In the genomic region with DNA sequence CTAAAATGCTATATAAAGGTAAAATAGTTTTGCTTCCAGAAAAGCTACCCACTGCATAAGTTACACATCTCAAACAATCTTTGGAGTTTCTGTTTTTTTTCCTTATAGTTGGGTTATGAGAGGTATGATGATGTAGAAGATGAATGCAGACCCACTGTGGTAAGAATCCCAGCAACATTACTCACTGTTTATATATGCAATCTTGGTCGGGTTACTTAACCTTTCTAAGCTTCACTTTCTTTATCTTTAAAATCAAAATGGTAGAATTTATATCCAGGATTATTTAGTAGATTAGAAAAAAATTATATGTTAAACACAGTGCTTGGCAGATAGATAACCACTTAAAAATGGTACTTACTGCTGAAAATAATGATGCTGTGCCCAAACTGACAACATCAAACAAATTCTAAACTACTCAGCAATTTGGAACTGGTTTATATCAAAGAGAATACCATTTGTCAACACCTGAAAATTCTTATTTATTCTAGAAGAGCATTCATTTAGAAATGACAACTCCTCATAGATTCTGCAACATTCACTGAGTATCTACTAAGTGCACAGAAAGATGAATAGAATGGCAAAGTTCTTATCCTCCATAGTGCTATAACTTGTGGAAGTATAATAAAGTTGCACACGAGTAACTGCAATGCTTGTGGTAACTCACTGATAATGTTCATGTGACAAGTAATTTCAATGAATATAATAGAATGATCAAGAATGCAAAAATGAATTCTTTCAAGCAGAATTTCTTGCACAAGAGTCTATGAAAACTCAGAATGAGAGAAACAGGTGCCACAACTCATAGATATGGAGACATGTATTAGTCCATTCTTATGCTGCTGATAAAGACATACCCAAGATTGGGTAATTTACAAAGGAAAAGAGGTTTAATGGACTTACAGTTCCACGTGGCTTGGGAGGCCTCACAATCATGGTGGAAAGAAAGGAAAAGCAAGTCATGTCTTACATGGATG, we compare ENCODE assay signal across 17 cellular contexts.
DNase-seq lines count a peak whose midpoint lies in the region; ATAC-seq and TF ChIP-seq lines count a peak whose summit lies in the region.
"Had no signal": no experiment of that assay in that cellular context is flagged by ENCODE, and none has a peak within 500 bp of the region (broad histone marks: within the 10 kb centered on the region; RNA-seq: fewer than 3 reads in every experiment).

No MANE protein-coding gene starts in this region.

- dilution Hi-C loops in IMR-90 (cut with HindIII; ENCODE audit: low sequenced_read_pairs, unreplicated experiment): no loop called here

- H3K9me1 ChIP-seq in IMR-90 (ENCODE audit: insufficient read depth, low read length): no peaks in the 10 kb centered on the region; the same call in none of the 2 replicates

- no peaks in the 10 kb centered on the region for H3K27me3 ChIP-seq in IMR-90 (ENCODE audit: control insufficient read depth, insufficient read depth, low read length)
- H3K27me3 ChIP-seq: hepatocyte, tibial artery had no signal

- no peak overlapping the region; the same call in 1 of the 2 replicates for H3K4ac ChIP-seq in IMR-90 (ENCODE audit: low read depth, low read length)

- H3K27ac ChIP-seq in IMR-90 (ENCODE audit: insufficient read depth, low read length): peak overlapping the region; percentile 33; the same call in 1 of the 2 replicates
- H3K27ac ChIP-seq: coronary artery, hepatocyte, tibial artery had no signal

- no peak for TF ChIP-seq POLR2A in IMR-90 (IDR thresholded peaks at IDR 0.05; ENCODE audit: low read depth, low read length)

- H3K36me3 ChIP-seq in IMR-90 (ENCODE audit: control insufficient read depth, insufficient read depth, low read length): no peaks in the 10 kb centered on the region
- H3K36me3 ChIP-seq: tibial artery had no signal

- H3K9ac ChIP-seq in IMR-90 (ENCODE audit: low read depth, low read length): no peak overlapping the region

- H3K14ac ChIP-seq in IMR-90 (replicated peaks; ENCODE audit: low read depth, low read length): no peak overlapping the region

- H4K8ac ChIP-seq in IMR-90 (ENCODE audit: low read depth in 2 of 2, low read length in 2 of 2): peak overlapping the region in 1 of 2 experiments; percentile 33; a peak in 1 of 4 replicates

- no peak overlapping the region for H2AK9ac ChIP-seq in IMR-90 (replicated peaks; ENCODE audit: low read depth, low read length, poor library complexity)

- H3K56ac ChIP-seq in IMR-90 (ENCODE audit: extremely low read depth, insufficient read depth, low read length): no peak overlapping the region

- DNase-seq in IMR-90 (peak; percentile 88), amniotic stem cell (lab: John Stamatoyannopoulos, UW) (peak; percentile 51), fibroblast of the aortic adventitia (ENCODE audit: low read depth) (peak; percentile 82), GM19238 (ENCODE audit: insufficient read length, low spot score) (no peak), amygdala (lab: John Stamatoyannopoulos, UW) (no peak), NCI-H345 treated with DMSO at 0.1 percent for 48 hours (lab: John Stamatoyannopoulos, UW; ENCODE audit: unreplicated experiment) (no peak)
- DNase-seq: activated effector memory CD4-positive, alpha-beta T cell treated with Interleukin-2 at 50 U/mL for 16 hours; DMS153; Karpas-422; nephron progenitor cell; Right ventricle myocardium superior; tibial artery had no signal

- in situ Hi-C loops in IMR-90 (cut with MboI; ENCODE audit: low sequenced_read_pairs): loop anchor here (10.0 kb wide), 1 partner anchor 90 kb away; no protein-coding TSS in a partner anchor

- peak overlapping the region; percentile 23; the same call in 1 of the 2 replicates for H3K4me2 ChIP-seq in IMR-90 (ENCODE audit: low read depth, low read length)
- H3K4me2 ChIP-seq: hepatocyte had no signal

- no peak overlapping the region; the same call in 1 of the 2 replicates for H4K91ac ChIP-seq in IMR-90 (ENCODE audit: insufficient read depth, low read depth, low read length)

- H3K4me1 ChIP-seq in IMR-90 (ENCODE audit: control insufficient read depth, insufficient read depth, low read length): peaks cover 11% of the 10 kb centered on the region
- H3K4me1 ChIP-seq: tibial artery had no signal

- peak overlapping the region; percentile 49 for H2BK120ac ChIP-seq in IMR-90 (ENCODE audit: low read depth, low read length)

- H2BK15ac ChIP-seq in IMR-90 (ENCODE audit: low read depth, low read length): 0 out of 3 replicates have a peak overlapping the region, but pooled peaks have one; percentile 38

- H2BK5ac ChIP-seq in IMR-90 (ENCODE audit: low read depth, low read length, poor library complexity, severe bottlenecking): peak overlapping the region; percentile 95

- H3K9me3 ChIP-seq in IMR-90 (ENCODE audit: control insufficient read depth, insufficient read depth, low read length): peaks cover 4% of the 10 kb centered on the region

- peak overlapping the region; percentile 67; the same call in 1 of the 2 replicates for H2BK20ac ChIP-seq in IMR-90 (ENCODE audit: low read depth, low read length)

- ATAC-seq in IMR-90 (ENCODE audit: low read depth): peak; percentile 75
- ATAC-seq in GM21717 (IDR thresholded peaks at IDR 0.05; ENCODE audit: unreplicated experiment): no peak
- ATAC-seq: stimulated activated memory B cell treated with anti-CD40 and anti-IgM and Interleukin-4, amounts not matched to agents 10 μg/mL and 1 μg/mL and 100 μg/mL, for 72 hours; WTC11 had no signal

- TF ChIP-seq CTCF in IMR-90 (conservative IDR thresholded peaks at IDR 0.05; ENCODE audit: low read depth, low read length) (no peak), fibroblast of the aortic adventitia (IDR thresholded peaks at IDR 0.05; ENCODE audit: insufficient read depth, low read length) (no peak)

- POLR2A ChIA-PET in IMR-90 (lab: Charles Lee; ENCODE audit: unreplicated experiment): interaction anchor here (0.8 kb wide), 1 partner anchor 66 kb away, joined by 3 read pairs; no protein-coding TSS in a partner anchor

- H3K79me1 ChIP-seq in IMR-90 (ENCODE audit: low read depth in 1 of 2, low read length in 2 of 2): no peaks in the 10 kb centered on the region

- no CpG with 5 or more reads among the region's 3 CpGs for WGBS in IMR-90 (ENCODE audit: extremely low coverage in 2 of 2, insufficient read length in 1 of 2), 2 experiments

- intact Hi-C loops in IMR-90 (cut with micrococcal nuclease): loop anchor here (1.0 kb wide), 1 partner anchor 39 kb away; no protein-coding TSS in a partner anchor

- no peak overlapping the region; the same call in 1 of the 2 replicates for H3K23ac ChIP-seq in IMR-90 (ENCODE audit: low read depth, low read length)

- H4K5ac ChIP-seq in IMR-90 (ENCODE audit: low read depth, low read length): no peak overlapping the region

- H3K18ac ChIP-seq in IMR-90 (ENCODE audit: low read depth, low read length): peak overlapping the region; percentile 26; the same call in 1 of the 2 replicates

- no peak overlapping the region for H2AFZ ChIP-seq in IMR-90 (replicated peaks; ENCODE audit: low read length, poor library complexity)
- H2AFZ ChIP-seq: hepatocyte had no signal

- H2AK5ac ChIP-seq in IMR-90 (ENCODE audit: low read depth, low read length): 0 out of 2 replicates have a peak overlapping the region, but pooled peaks have one; percentile 39

- H3K4me3 ChIP-seq in IMR-90 (ENCODE audit: insufficient read depth, low read depth, low read length) (no peak overlapping the region), fibroblast of the aortic adventitia (ENCODE audit: low read depth, low read length) (no peak overlapping the region)
- H3K4me3 ChIP-seq: coronary artery, hepatocyte, tibial artery had no signal

- CTCF ChIA-PET in IMR-90 (lab: Yijun Ruan, JAX): interaction anchor here (1.1 to 2.8 kb wide), 2 partner anchors 96 to 301 kb away, joined by 3 to 25 read pairs; no protein-coding TSS in a partner anchor

- no peak for TF ChIP-seq RAD21 in IMR-90 (IDR thresholded peaks at IDR 0.05; ENCODE audit: low read length)

- no peaks in the 10 kb centered on the region for H4K20me1 ChIP-seq in IMR-90 (ENCODE audit: insufficient read depth, low read length)

- no TSS peak for BruUV-seq in IMR-90 (replicated peaks; lab: Mats Ljungman, UMichigan)

TF ChIP-seq in IMR-90, 13 proteins besides CTCF, POLR2A, EP300 and RAD21:
- peak; percentile 83 for TF ChIP-seq CEBPB (IDR thresholded peaks at IDR 0.05; ENCODE audit: low read depth, low read length)
- peak; percentile 44; the same call in 1 of the 2 replicates for TF ChIP-seq FOS (IDR thresholded peaks at IDR 0.05; ENCODE audit: low read depth, low read length)
- TF ChIP-seq RCOR1 (IDR thresholded peaks at IDR 0.05; ENCODE audit: insufficient replicate concordance, low read length): no peak
- TF ChIP-seq MAFK (IDR thresholded peaks at IDR 0.05; ENCODE audit: low read depth, low read length): no peak

Comparison
In these comparisons a context has a peak if more than half of its experiments do, and no peak if none do; other contexts are left out.
1. DNase-seq: peak in IMR-90 (single experiment), amniotic stem cell (single experiment) and fibroblast of the aortic adventitia (single experiment); none in GM19238 (single experiment), amygdala (0 of 56) and NCI-H345 treated with DMSO at 0.1 percent for 48 hours (single experiment).